24 cellular contexts compared by ENCODE assay signal in genomic region chr19:16596399-16596798, GRCh38.
"Had no signal": no experiment of that assay in that cellular context is flagged by ENCODE, and none has a peak within 500 bp of the region (broad histone marks: within the 10 kb centered on the region; RNA-seq: fewer than 3 reads in every experiment).

No MANE protein-coding gene starts in this region.

- H3K27me3 Mint-ChIP-seq: activated naive CD8-positive, alpha-beta T cell treated with anti-CD3 and anti-CD28 coated beads for 36 hours; effector memory CD8-positive, alpha-beta T cell; naive thymus-derived CD8-positive, alpha-beta T cell had no signal

- H3K36me3 Mint-ChIP-seq: mesothelial cell of epicardium; naive thymus-derived CD8-positive, alpha-beta T cell had no signal

- H3K9me3 Mint-ChIP-seq: activated naive CD8-positive, alpha-beta T cell treated with anti-CD3 and anti-CD28 coated beads for 36 hours; effector memory CD8-positive, alpha-beta T cell; mesothelial cell of epicardium; naive thymus-derived CD8-positive, alpha-beta T cell had no signal

- H3K27ac ChIP-seq: dorsolateral prefrontal cortex, esophagus muscularis mucosa, gastrocnemius medialis, left lung, ovary, psoas muscle, right atrium auricular region, spleen, thoracic aorta, upper lobe of left lung, WERI-Rb-1 had no signal

- ATAC-seq: effector memory CD8-positive, alpha-beta T cell; gastrocnemius medialis; left lung; naive thymus-derived CD8-positive, alpha-beta T cell; psoas muscle had no signal

- DNase-seq: activated CD4-positive, alpha-beta T cell treated with anti-CD3 and anti-CD28 coated beads for 1 hour; activated CD4-positive, alpha-beta T cell treated with anti-CD3 and anti-CD28 coated beads, Interleukin-2, amount 50 U/mL, for 1 hour; activated naive CD4-positive, alpha-beta T cell treated with Interleukin-2 at 50 U/mL for 16 hours; activated naive CD8-positive, alpha-beta T cell treated with anti-CD3 and anti-CD28 coated beads for 36 hours; activated T-cell treated with anti-CD3 and anti-CD28 coated beads, Interleukin-2, amount 50 U/mL, for 48 hours; central memory CD4-positive, alpha-beta T cell; dorsolateral prefrontal cortex; effector memory CD8-positive, alpha-beta T cell; gastrocnemius medialis; hippocampal formation; kidney glomerular epithelial cell; naive thymus-derived CD8-positive, alpha-beta T cell; ovary; psoas muscle; spleen; stimulated activated CD4-positive, alpha-beta T cell treated with anti-CD3 and anti-CD28 coated beads, Interleukin-4, amount 100 ng/mL, for 1 hour; stimulated activated naive CD4-positive, alpha-beta T cell; upper lobe of left lung; WERI-Rb-1 had no signal

- H3K4me3 ChIP-seq: dorsolateral prefrontal cortex, esophagus muscularis mucosa, gastrocnemius medialis, left lung, ovary, psoas muscle, right atrium auricular region, spleen, thoracic aorta, upper lobe of left lung had no signal

- H3K9me3 ChIP-seq: esophagus muscularis mucosa, gastrocnemius medialis, left lung, ovary, psoas muscle, right atrium auricular region, spleen, thoracic aorta, upper lobe of left lung had no signal

- H3K4me3 Mint-ChIP-seq: activated naive CD8-positive, alpha-beta T cell treated with anti-CD3 and anti-CD28 coated beads for 36 hours; mesothelial cell of epicardium had no signal

- H3K36me3 ChIP-seq: esophagus muscularis mucosa, gastrocnemius medialis, left lung, ovary, right atrium auricular region, thoracic aorta, upper lobe of left lung, WERI-Rb-1 had no signal

- H3K27me3 ChIP-seq: dorsolateral prefrontal cortex, esophagus muscularis mucosa, gastrocnemius medialis, left lung, ovary, right atrium auricular region, spleen, upper lobe of left lung had no signal

- H3K27ac Mint-ChIP-seq: activated naive CD8-positive, alpha-beta T cell treated with anti-CD3 and anti-CD28 coated beads for 36 hours had no signal
